Comparison of ENCODE assay signal across 18 cellular contexts in the genomic region with DNA sequence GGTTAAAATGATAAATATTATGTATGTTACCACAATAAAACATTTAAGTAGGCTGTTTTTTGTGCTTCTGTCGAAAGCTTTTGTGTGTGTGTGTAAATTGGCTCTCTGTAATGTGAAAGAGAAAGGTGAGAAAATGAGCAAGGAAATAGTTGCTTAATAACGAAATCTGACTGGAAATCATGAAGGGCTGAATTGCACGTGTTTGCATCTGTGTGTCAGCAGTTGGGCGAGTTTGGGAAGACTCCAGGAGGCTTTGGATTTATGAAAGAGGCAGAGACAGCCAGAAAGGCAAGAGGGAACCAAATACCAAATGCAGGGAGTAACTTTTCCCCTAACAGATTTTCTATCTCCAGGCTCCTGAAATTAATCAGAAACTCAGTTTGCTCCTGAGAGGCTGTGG. TPM values are rescaled to one million over a fixed set of nuclear protein-coding genes. Genes with fewer than 3 reads are reported as not detected.
A peak's percentile ranks its signal among the peaks of the same experiment; 100 is the strongest.
DNase-seq lines count a peak whose midpoint lies in the region; ATAC-seq and TF ChIP-seq lines count a peak whose summit lies in the region.
"Had no signal": no experiment of that assay in that cellular context is flagged by ENCODE, and none has a peak within 500 bp of the region (broad histone marks: within the 10 kb centered on the region; RNA-seq: fewer than 3 reads in every experiment).

No MANE protein-coding gene starts in this region.

- DNase-seq in AG20443 (ENCODE audit: low spot score) (peak; percentile 71), MG63 (peak; percentile 48), fibroblast of pulmonary artery (ENCODE audit: low read depth) (peak; percentile 51), gastrocnemius medialis (peak; percentile 39 to 55), smooth muscle cell (lab: John Stamatoyannopoulos, UW; ENCODE audit: unreplicated experiment) (no peak), RPMI8226 (no peak)
- DNase-seq: activated CD8-positive, alpha-beta T cell treated with anti-CD3 and anti-CD28 coated beads for 36 hours; anterior cingulate cortex; NCI-H1105 treated with DMSO at 0.1 percent for 48 hours; NCI-H345; OCI-M1; retina had no signal

- peaks cover 17% of the 10 kb centered on the region for H3F3A ChIP-seq in smooth muscle cell (ENCODE audit: low read depth)

- H3K4me3 ChIP-seq in MG63 (no peak overlapping the region), fibroblast of pulmonary artery (replicated peaks; ENCODE audit: low read depth, low read length) (no peak overlapping the region), gastrocnemius medialis (no peak overlapping the region), smooth muscle cell (no peak overlapping the region)
- H3K4me3 ChIP-seq: BLaER1, HAP-1, SK-N-MC had no signal

- no peaks in the 10 kb centered on the region for H4K20me1 ChIP-seq in smooth muscle cell (ENCODE audit: low read depth)
- H4K20me1 ChIP-seq: BLaER1 had no signal

- ATAC-seq in gastrocnemius medialis: peak; percentile 42 to 53
- ATAC-seq in HG03196 (IDR thresholded peaks at IDR 0.05; ENCODE audit: unreplicated experiment): no peak
- ATAC-seq: activated CD8-positive, alpha-beta T cell treated with anti-CD3 and anti-CD28 coated beads for 36 hours; esophagus mucosa; natural killer cell treated with Interleukin-12 subunit alpha and Interleukin-12 subunit beta and Interleukin-15 and Interleukin-18, amount 100 ng/mL, for 72 hours had no signal

- H3K36me3 ChIP-seq in MG63 (no peaks in the 10 kb centered on the region), gastrocnemius medialis (no peaks in the 10 kb centered on the region), smooth muscle cell (ENCODE audit: low read depth) (no peaks in the 10 kb centered on the region)
- H3K36me3 ChIP-seq: BLaER1, HAP-1 had no signal

- H3K79me2 ChIP-seq in smooth muscle cell (ENCODE audit: low read depth): no peaks in the 10 kb centered on the region

- no peak for TF ChIP-seq POLR2A in gastrocnemius medialis (IDR thresholded peaks at IDR 0.05)

- no peak overlapping the region for H3K4me2 ChIP-seq in smooth muscle cell
- H3K4me2 ChIP-seq: BLaER1 had no signal

- WGBS in smooth muscle cell (ENCODE audit: low lambda C conversion rate): 83% methylated on average over 4 of the region's 4 CpGs

- H3K4me1 ChIP-seq in gastrocnemius medialis: peaks cover 10 to 14% of the 10 kb centered on the region in 2 donors
- peaks cover 9% of the 10 kb centered on the region for H3K4me1 ChIP-seq in smooth muscle cell (ENCODE audit: low read depth)
- H3K4me1 ChIP-seq: HAP-1 had no signal

- no peak for TF ChIP-seq CTCF in fibroblast of pulmonary artery (IDR thresholded peaks at IDR 0.05; ENCODE audit: low read length, missing control alignments)
- TF ChIP-seq CTCF in gastrocnemius medialis (IDR thresholded peaks at IDR 0.05 in 4 of 5, conservative IDR thresholded peaks at IDR 0.05 in 1 of 5): no peak
- no peak for TF ChIP-seq CTCF in smooth muscle cell (IDR thresholded peaks at IDR 0.05; ENCODE audit: borderline replicate concordance, insufficient read depth, poor library complexity, severe bottlenecking)

- in situ Hi-C loops in gastrocnemius medialis (cut with MboI; ENCODE audit: low sequenced_read_pairs in 4 of 4): no loop called here

- H3K9ac ChIP-seq in smooth muscle cell (ENCODE audit: low read depth): no peak overlapping the region
- H3K9ac ChIP-seq: BLaER1 had no signal

- H3K9me3 ChIP-seq in MG63: no peaks in the 10 kb centered on the region
- no peaks in the 10 kb centered on the region for H3K9me3 ChIP-seq in gastrocnemius medialis
- no peaks in the 10 kb centered on the region for H3K9me3 ChIP-seq in smooth muscle cell (replicated peaks; ENCODE audit: low read depth)
- H3K9me3 ChIP-seq: HAP-1 had no signal

- H2AFZ ChIP-seq in smooth muscle cell (ENCODE audit: low read depth): no peak overlapping the region

- intact Hi-C loops in gastrocnemius medialis (cut with DNase I; ENCODE audit: low total_unique reads): no loop called here

- H3K27ac ChIP-seq in gastrocnemius medialis (no peak overlapping the region), smooth muscle cell (ENCODE audit: low read depth) (no peak overlapping the region)
- H3K27ac ChIP-seq: BLaER1, SK-N-MC had no signal

- no peaks in the 10 kb centered on the region for H3K27me3 ChIP-seq in MG63
- no peaks in the 10 kb centered on the region for H3K27me3 ChIP-seq in gastrocnemius medialis
- no peaks in the 10 kb centered on the region for H3K27me3 ChIP-seq in smooth muscle cell (ENCODE audit: low read depth)
- H3K27me3 ChIP-seq: BLaER1 had no signal

RNA-seq across cellular contexts. Expression of a gene that starts 47.2 kb away (rescaled TPM):
- total RNA-seq in MG63 (2014; rRNA removed; shearing (Covaris generic); ENCODE audit: low replicate concordance): 20.2 and 24.1 TPM in 2 replicates
- total RNA-seq in gastrocnemius medialis (10 to 100 TPM in 3 of 4 donors, 1 to 10 TPM in 1; 8.8 to 18.8 (median 14.5) TPM), smooth muscle cell (15.6 and 17.6 TPM in 2 replicates)
- 18.3 and 21.9 TPM in 2 replicates for polyA plus RNA-seq in smooth muscle cell

Comparison
In these comparisons a context has a peak if more than half of its experiments do, and no peak if none do; other contexts are left out.
1. DNase-seq: peak in AG20443 (single experiment), MG63 (single experiment), fibroblast of pulmonary artery (single experiment) and gastrocnemius medialis (2 of 2); none in smooth muscle cell (single experiment) and RPMI8226 (single experiment).